Comparison of ENCODE assay signal across 25 cellular contexts in genomic region chr3:50181985-50182384, GRCh38. TPM values are rescaled to one million over a fixed set of nuclear protein-coding genes. Genes with fewer than 3 reads are reported as not detected.
"Had no signal": no experiment of that assay in that cellular context is flagged by ENCODE, and none has a peak within 500 bp of the region (broad histone marks: within the 10 kb centered on the region; RNA-seq: fewer than 3 reads in every experiment).

No MANE protein-coding gene starts in this region.

- H3K4me3 ChIP-seq: esophagus squamous epithelium, spleen, testis, tibial nerve had no signal

- H3K36me3 Mint-ChIP-seq: natural killer cell treated with Interleukin-12 subunit alpha and Interleukin-12 subunit beta and Interleukin-15 and Interleukin-18, amount 100 ng/mL, for 72 hours; stimulated activated memory B cell treated with anti-CD40 and anti-IgM and Interleukin-4, amounts not matched to agents 10 μg/mL and 1 μg/mL and 100 μg/mL, for 72 hours had no signal

- ATAC-seq: foreskin keratinocyte; natural killer cell treated with Interleukin-12 subunit alpha and Interleukin-12 subunit beta and Interleukin-15 and Interleukin-18, amount 100 ng/mL, for 72 hours; sciatic nerve; stimulated activated memory B cell treated with anti-CD40 and anti-IgM and Interleukin-4, amounts not matched to agents 10 μg/mL and 1 μg/mL and 100 μg/mL, for 72 hours; stimulated activated naive CD8-positive, alpha-beta T cell treated with anti-CD3 and anti-CD28 coated beads, Interleukin-15, amount 100 ng/mL, for 72 hours had no signal

- H3K9me3 ChIP-seq: esophagus squamous epithelium, spleen, testis, tibial nerve had no signal

- H3K4me1 Mint-ChIP-seq: central memory CD8-positive, alpha-beta T cell; stimulated activated memory B cell treated with anti-CD40 and anti-IgM and Interleukin-4, amounts not matched to agents 10 μg/mL and 1 μg/mL and 100 μg/mL, for 72 hours; stimulated activated naive CD8-positive, alpha-beta T cell treated with anti-CD3 and anti-CD28 coated beads, Interleukin-15, amount 100 ng/mL, for 72 hours had no signal

- H3K27me3 Mint-ChIP-seq: natural killer cell treated with Interleukin-12 subunit alpha and Interleukin-12 subunit beta and Interleukin-15 and Interleukin-18, amount 100 ng/mL, for 72 hours had no signal

- H3K4me1 ChIP-seq: foreskin keratinocyte, testis had no signal

- H3K9me3 Mint-ChIP-seq: central memory CD8-positive, alpha-beta T cell; mesothelial cell of epicardium; natural killer cell treated with Interleukin-12 subunit alpha and Interleukin-12 subunit beta and Interleukin-15 and Interleukin-18, amount 100 ng/mL, for 72 hours; stimulated activated memory B cell treated with anti-CD40 and anti-IgM and Interleukin-4, amounts not matched to agents 10 μg/mL and 1 μg/mL and 100 μg/mL, for 72 hours; stimulated activated naive CD8-positive, alpha-beta T cell treated with anti-CD3 and anti-CD28 coated beads, Interleukin-15, amount 100 ng/mL, for 72 hours had no signal

- H3K27ac ChIP-seq: foreskin keratinocyte, testis, tibial nerve had no signal

- H3K27me3 ChIP-seq: esophagus squamous epithelium, foreskin keratinocyte, spleen, testis, tibial nerve had no signal

- DNase-seq: effector memory CD4-positive, alpha-beta T cell; esophagus squamous epithelium; foreskin keratinocyte; posterior cingulate gyrus; spleen; stimulated activated CD4-positive, alpha-beta T cell treated with anti-CD3 and anti-CD28 coated beads, Interleukin-15, amount 100 ng/mL, for 24 hours; stimulated activated CD4-positive, alpha-beta T cell treated with anti-CD3 and anti-CD28 coated beads, Interleukin-1b, Interleukin-23, amount 100 ng/mL, for 48 hours; stimulated activated CD4-positive, alpha-beta T cell treated with anti-CD3 and anti-CD28 coated beads, Interleukin-4, amount 100 ng/mL, for 24 hours; stimulated activated naive CD8-positive, alpha-beta T cell treated with anti-CD3 and anti-CD28 coated beads, Interleukin-15, amount 100 ng/mL, for 72 hours; testis had no signal

- H3K36me3 ChIP-seq: tibial nerve had no signal

- H3K27ac Mint-ChIP-seq: mesothelial cell of epicardium; natural killer cell treated with Interleukin-12 subunit alpha and Interleukin-12 subunit beta and Interleukin-15 and Interleukin-18, amount 100 ng/mL, for 72 hours; stimulated activated memory B cell treated with anti-CD40 and anti-IgM and Interleukin-4, amounts not matched to agents 10 μg/mL and 1 μg/mL and 100 μg/mL, for 72 hours; stimulated activated naive CD8-positive, alpha-beta T cell treated with anti-CD3 and anti-CD28 coated beads, Interleukin-15, amount 100 ng/mL, for 72 hours had no signal

- H3K4me3 Mint-ChIP-seq: central memory CD8-positive, alpha-beta T cell; mesothelial cell of epicardium; natural killer cell treated with Interleukin-12 subunit alpha and Interleukin-12 subunit beta and Interleukin-15 and Interleukin-18, amount 100 ng/mL, for 72 hours; stimulated activated memory B cell treated with anti-CD40 and anti-IgM and Interleukin-4, amounts not matched to agents 10 μg/mL and 1 μg/mL and 100 μg/mL, for 72 hours; stimulated activated naive CD8-positive, alpha-beta T cell treated with anti-CD3 and anti-CD28 coated beads, Interleukin-15, amount 100 ng/mL, for 72 hours had no signal

RNA-seq across cellular contexts. Expression of gene GNAT1, which starts 9.4 kb away (rescaled TPM):
- total RNA-seq: epithelial cell of proximal tubule; esophagus squamous epithelium; foreskin keratinocyte; kidney epithelial cell; lung microvascular endothelial cell; mucosa of gallbladder; natural killer cell treated with Interleukin-12 subunit alpha and Interleukin-12 subunit beta and Interleukin-15 and Interleukin-18, amount 100 ng/mL, for 72 hours; osteocyte; sciatic nerve; skeletal muscle tissue; subcutaneous adipose tissue; tibial nerve; ureter had no signal
- polyA plus RNA-seq: foreskin keratinocyte, liver had no signal

RNA-seq across cellular contexts. Expression of gene SLC38A3, which starts 23.1 kb away (rescaled TPM):
- total RNA-seq: epithelial cell of proximal tubule; esophagus squamous epithelium; foreskin keratinocyte; lung microvascular endothelial cell; natural killer cell treated with Interleukin-12 subunit alpha and Interleukin-12 subunit beta and Interleukin-15 and Interleukin-18, amount 100 ng/mL, for 72 hours; spleen; subcutaneous adipose tissue had no signal
